ENCODE assay signal across 8 cellular contexts in genomic region chr6:164039954-164040375, GRCh38.
A peak's percentile ranks its signal among the peaks of the same experiment; 100 is the strongest.
DNase-seq lines count a peak whose midpoint lies in the region; ATAC-seq and FAIRE-seq lines count a peak whose summit lies in the region.
"Had no signal": no experiment of that assay in that cellular context is flagged by ENCODE, and none has a peak within 500 bp of the region (broad histone marks: within the 10 kb centered on the region; RNA-seq: fewer than 3 reads in every experiment).

No MANE protein-coding gene starts in this region.

- no peaks in the 10 kb centered on the region for H3K27me3 Mint-ChIP-seq in activated T-cell treated with anti-CD3 and anti-CD28 coated beads, Interleukin-2, amount 50 U/mL, for 72 hours (ENCODE audit: low read depth)
- peaks cover 6 to 9% (median 6%) of the 10 kb centered on the region in 3 donors for H3K27me3 Mint-ChIP-seq in immature natural killer cell (ENCODE audit: low read depth in 3 of 3)

- H3K9me3 Mint-ChIP-seq in activated T-cell treated with anti-CD3 and anti-CD28 coated beads, Interleukin-2, amount 50 U/mL, for 72 hours, result peaks cover 2 to 7% of the 10 kb centered on the region in 2 donors
- H3K9me3 Mint-ChIP-seq in immature natural killer cell, result peaks cover 0 to 8% (median 0%) of the 10 kb centered on the region in 6 donors

- FAIRE-seq in frontal cortex (lab: Jason Lieb, UNC), result no peak

- peak; percentile 2 to 16 for DNase-seq in activated T-cell treated with anti-CD3 and anti-CD28 coated beads, Interleukin-2, amount 50 U/mL, for 72 hours
- peak; percentile 18 to 36 (median 21) for DNase-seq in immature natural killer cell
- DNase-seq in stimulated activated naive CD4-positive, alpha-beta T cell (lab: John Stamatoyannopoulos, UW), result peak in 5 of 6 experiments; percentile 3 to 60 (median 14)
- no peak for DNase-seq in DMS79 (lab: John Stamatoyannopoulos, UW)
- DNase-seq in frontal cortex (ENCODE audit: low spot score in 2 of 2), result no peak
- DNase-seq in SW480 (ENCODE audit: low spot score), result no peak
- DNase-seq: NCI-H446 treated with DMSO at 0.1 percent for 48 hours had no signal

- no peaks in the 10 kb centered on the region for H3K4me1 Mint-ChIP-seq in activated T-cell treated with anti-CD3 and anti-CD28 coated beads, Interleukin-2, amount 50 U/mL, for 72 hours (ENCODE audit: low read depth)
- H3K4me1 Mint-ChIP-seq in immature natural killer cell, result peaks cover 2 to 7% of the 10 kb centered on the region in 2 donors

- peak; percentile 67 for ATAC-seq in HG03558 (IDR thresholded peaks at IDR 0.05; ENCODE audit: extremely low read depth, unreplicated experiment)
- peak; percentile 37 to 42 for ATAC-seq in activated T-cell treated with anti-CD3 and anti-CD28 coated beads, Interleukin-2, amount 50 U/mL, for 72 hours (replicated peaks in 1 of 2)

- H3K27ac Mint-ChIP-seq in activated T-cell treated with anti-CD3 and anti-CD28 coated beads, Interleukin-2, amount 50 U/mL, for 72 hours, result no peak overlapping the region
- peak overlapping the region in 1 of 6 donors; percentile 26 for H3K27ac Mint-ChIP-seq in immature natural killer cell

- H3K36me3 Mint-ChIP-seq in activated T-cell treated with anti-CD3 and anti-CD28 coated beads, Interleukin-2, amount 50 U/mL, for 72 hours (ENCODE audit: insufficient read depth in 2 of 2), result no peaks in the 10 kb centered on the region
- H3K36me3 Mint-ChIP-seq in immature natural killer cell, result no peaks in the 10 kb centered on the region

- no peak overlapping the region for H3K4me3 Mint-ChIP-seq in activated T-cell treated with anti-CD3 and anti-CD28 coated beads, Interleukin-2, amount 50 U/mL, for 72 hours
- peak overlapping the region in 4 of 5 donors; percentile 23 to 70 (median 44) for H3K4me3 Mint-ChIP-seq in immature natural killer cell

Comparison
In these comparisons a context has a peak if more than half of its experiments do, and no peak if none do; other contexts are left out.
1. DNase-seq: peak in activated T-cell treated with anti-CD3 and anti-CD28 coated beads, Interleukin-2, amount 50 U/mL, for 72 hours (2 of 2), immature natural killer cell (3 of 3) and stimulated activated naive CD4-positive, alpha-beta T cell (5 of 6); none in DMS79 (single experiment), frontal cortex (0 of 2) and SW480 (single experiment).
2. H3K4me3 Mint-ChIP-seq: peak in immature natural killer cell (4 of 5); none in activated T-cell treated with anti-CD3 and anti-CD28 coated beads, Interleukin-2, amount 50 U/mL, for 72 hours (0 of 2).